ENCODE assay signal across 26 cellular contexts in the genomic region with DNA sequence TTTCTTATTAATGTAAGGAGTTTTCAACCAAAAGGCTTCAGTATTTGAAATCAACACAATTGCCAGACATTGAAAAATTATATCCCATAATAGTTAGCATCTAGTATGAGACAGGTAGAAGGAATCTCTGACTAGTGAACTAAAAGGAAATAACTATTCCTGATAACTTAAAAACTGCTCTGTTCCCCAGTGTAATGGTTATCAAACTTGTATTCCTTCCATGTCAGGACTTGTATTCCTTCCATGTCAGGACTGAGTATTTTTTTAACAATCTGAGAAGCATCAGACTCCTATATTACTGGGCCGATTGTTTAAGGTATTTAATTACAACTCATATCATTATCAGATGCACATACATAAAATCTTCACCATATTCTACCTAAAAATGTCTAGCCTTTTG.
"Had no signal": no experiment of that assay in that cellular context is flagged by ENCODE, and none has a peak within 500 bp of the region (broad histone marks: within the 10 kb centered on the region; RNA-seq: fewer than 3 reads in every experiment).

No MANE protein-coding gene starts in this region.

- H3K4me3 ChIP-seq: left lung, lung, mucosa of descending colon, ovary, right atrium auricular region, right lobe of liver, smooth muscle cell, tibial nerve, uterus had no signal

- FAIRE-seq: kidney had no signal

- H3K4me3 Mint-ChIP-seq: memory B cell; naive thymus-derived CD4-positive, alpha-beta T cell; natural killer cell treated with Interleukin-12 subunit alpha and Interleukin-12 subunit beta and Interleukin-15 and Interleukin-18, amount 100 ng/mL, for 72 hours; stimulated activated memory B cell treated with anti-CD40 and anti-IgM and Interleukin-4, amounts not matched to agents 10 μg/mL and 1 μg/mL and 100 μg/mL, for 72 hours; stimulated activated naive CD8-positive, alpha-beta T cell treated with anti-CD3 and anti-CD28 coated beads, Interleukin-15, amount 100 ng/mL, for 72 hours; type B pancreatic cell had no signal

- H3K9me3 ChIP-seq: mucosa of descending colon, ovary, right atrium auricular region, right lobe of liver, uterus had no signal

- H3K4me1 ChIP-seq: left lung, right atrium auricular region, right lobe of liver, tibial nerve, uterus had no signal

- H3K27me3 Mint-ChIP-seq: memory B cell; naive thymus-derived CD4-positive, alpha-beta T cell; natural killer cell treated with Interleukin-12 subunit alpha and Interleukin-12 subunit beta and Interleukin-15 and Interleukin-18, amount 100 ng/mL, for 72 hours; progenitor cell of endocrine pancreas; stimulated activated memory B cell treated with anti-CD40 and anti-IgM and Interleukin-4, amounts not matched to agents 10 μg/mL and 1 μg/mL and 100 μg/mL, for 72 hours; stimulated activated naive CD8-positive, alpha-beta T cell treated with anti-CD3 and anti-CD28 coated beads, Interleukin-15, amount 100 ng/mL, for 72 hours; type B pancreatic cell had no signal

- H3K4me1 Mint-ChIP-seq: memory B cell; naive thymus-derived CD4-positive, alpha-beta T cell; stimulated activated memory B cell treated with anti-CD40 and anti-IgM and Interleukin-4, amounts not matched to agents 10 μg/mL and 1 μg/mL and 100 μg/mL, for 72 hours; stimulated activated naive CD8-positive, alpha-beta T cell treated with anti-CD3 and anti-CD28 coated beads, Interleukin-15, amount 100 ng/mL, for 72 hours had no signal

- DNase-seq: hippocampal formation; kidney; left colon; left lung; midbrain; mucosa of descending colon; naive thymus-derived CD4-positive, alpha-beta T cell; ovary; right lobe of liver; stimulated activated CD4-positive, alpha-beta T cell treated with anti-CD3 and anti-CD28 coated beads, Interleukin-1b, Interleukin-23, amount 100 ng/mL, for 48 hours; stimulated activated CD4-positive, alpha-beta T cell treated with anti-CD3 and anti-CD28 coated beads, Interleukin-2, amount 100 ng/mL, for 48 hours; stimulated activated CD4-positive, alpha-beta T cell treated with anti-CD3 and anti-CD28 coated beads, Interleukin-4, amount 100 ng/mL, for 4 hours; stimulated activated CD8-positive, alpha-beta memory T cell treated with anti-CD3 and anti-CD28 coated beads, Interleukin-4, amount 100 ng/mL, for 48 hours; stimulated activated naive CD4-positive, alpha-beta T cell treated with Interleukin-2 at 50 U/mL for 16 hours; stimulated activated naive CD8-positive, alpha-beta T cell treated with anti-CD3 and anti-CD28 coated beads, Interleukin-15, amount 100 ng/mL, for 72 hours; substantia nigra; uterus had no signal

- H3K27ac ChIP-seq: left lung, ovary, right atrium auricular region, right lobe of liver, tibial nerve, uterus had no signal

- H3K36me3 Mint-ChIP-seq: memory B cell; naive thymus-derived CD4-positive, alpha-beta T cell; natural killer cell treated with Interleukin-12 subunit alpha and Interleukin-12 subunit beta and Interleukin-15 and Interleukin-18, amount 100 ng/mL, for 72 hours; stimulated activated memory B cell treated with anti-CD40 and anti-IgM and Interleukin-4, amounts not matched to agents 10 μg/mL and 1 μg/mL and 100 μg/mL, for 72 hours; type B pancreatic cell had no signal

- H3K4me2 ChIP-seq: smooth muscle cell had no signal

- ATAC-seq: left colon; left lung; mucosa of descending colon; naive thymus-derived CD4-positive, alpha-beta T cell; natural killer cell treated with Interleukin-12 subunit alpha and Interleukin-12 subunit beta and Interleukin-15 and Interleukin-18, amount 100 ng/mL, for 72 hours; right lobe of liver; stimulated activated memory B cell treated with anti-CD40 and anti-IgM and Interleukin-4, amounts not matched to agents 10 μg/mL and 1 μg/mL and 100 μg/mL, for 72 hours; stimulated activated naive CD8-positive, alpha-beta T cell treated with anti-CD3 and anti-CD28 coated beads, Interleukin-15, amount 100 ng/mL, for 72 hours had no signal

- H3K27me3 ChIP-seq: left lung, ovary, right atrium auricular region, right lobe of liver, tibial nerve, uterus had no signal

- H3K36me3 ChIP-seq: left lung, ovary, right atrium auricular region, right lobe of liver, tibial nerve, uterus had no signal

- H3K27ac Mint-ChIP-seq: memory B cell; naive thymus-derived CD4-positive, alpha-beta T cell; natural killer cell treated with Interleukin-12 subunit alpha and Interleukin-12 subunit beta and Interleukin-15 and Interleukin-18, amount 100 ng/mL, for 72 hours; progenitor cell of endocrine pancreas; stimulated activated memory B cell treated with anti-CD40 and anti-IgM and Interleukin-4, amounts not matched to agents 10 μg/mL and 1 μg/mL and 100 μg/mL, for 72 hours; stimulated activated naive CD8-positive, alpha-beta T cell treated with anti-CD3 and anti-CD28 coated beads, Interleukin-15, amount 100 ng/mL, for 72 hours; type B pancreatic cell had no signal
